Comparison of ENCODE assay signal across 20 cellular contexts in the genomic region with DNA sequence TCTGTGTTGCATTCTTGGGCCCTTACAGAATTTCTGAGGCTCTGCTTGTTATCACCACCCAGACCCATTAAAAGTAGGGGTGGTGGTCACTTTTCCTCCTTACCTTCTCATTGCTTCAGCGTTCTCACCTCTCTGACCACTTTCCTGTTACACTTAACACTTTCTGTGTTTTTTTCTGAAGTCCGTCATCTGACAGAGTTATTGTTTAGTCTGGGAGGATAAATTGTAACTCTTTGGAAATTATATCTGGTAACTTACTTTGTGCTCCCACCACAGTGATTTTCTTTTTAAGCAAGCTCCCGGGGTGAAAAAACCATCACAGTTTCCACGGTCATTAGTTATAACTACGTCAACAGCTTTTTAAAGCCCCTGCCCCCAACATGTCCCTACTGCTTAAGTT.
DNase-seq lines count a peak whose midpoint lies in the region; ATAC-seq, FAIRE-seq and TF ChIP-seq lines count a peak whose summit lies in the region.
"Had no signal": no experiment of that assay in that cellular context is flagged by ENCODE, and none has a peak within 500 bp of the region (broad histone marks: within the 10 kb centered on the region; RNA-seq: fewer than 3 reads in every experiment).

No MANE protein-coding gene starts in this region.

- H2AFZ ChIP-seq in astrocyte (ENCODE audit: low read depth, low read length) = no peak overlapping the region
- H2AFZ ChIP-seq: GM23248 had no signal

- H3K27me3 Mint-ChIP-seq in astrocyte (ENCODE audit: low read depth, unreplicated experiment) (no peaks in the 10 kb centered on the region), endodermal cell (ENCODE audit: insufficient read depth) (no peaks in the 10 kb centered on the region), memory B cell (no peaks in the 10 kb centered on the region)
- H3K27me3 Mint-ChIP-seq: CD4-positive, alpha-beta T cell had no signal

- peaks cover 91% of the 10 kb centered on the region for H3K36me3 ChIP-seq in astrocyte (ENCODE audit: insufficient read depth, low read length)
- peaks cover 83% of the 10 kb centered on the region for H3K36me3 ChIP-seq in endodermal cell (ENCODE audit: control insufficient read depth, insufficient read depth, low read length)
- H3K36me3 ChIP-seq in testis (ENCODE audit: low read depth, missing control alignments) = no peaks in the 10 kb centered on the region

- ATAC-seq in memory B cell (ENCODE audit: low read depth) = no peak
- no peak for ATAC-seq in HG03135 (IDR thresholded peaks at IDR 0.05; ENCODE audit: unreplicated experiment)
- ATAC-seq: HepG2 had no signal

- no peak overlapping the region for H3K9ac ChIP-seq in astrocyte (ENCODE audit: low read length)
- H3K9ac ChIP-seq in endodermal cell (ENCODE audit: extremely low read depth, low read length, poor library complexity, severe bottlenecking) = no peak overlapping the region
- H3K9ac ChIP-seq: GM23248 had no signal

- peaks cover 19% of the 10 kb centered on the region for H3K36me3 Mint-ChIP-seq in astrocyte (ENCODE audit: low read depth, unreplicated experiment)
- H3K36me3 Mint-ChIP-seq in endodermal cell (ENCODE audit: low read depth) = peaks cover 67% of the 10 kb centered on the region
- H3K36me3 Mint-ChIP-seq in memory B cell = peaks cover 50% of the 10 kb centered on the region

- TF ChIP-seq POLR2A in testis (IDR thresholded peaks at IDR 0.05) = no peak

- peaks cover 79% of the 10 kb centered on the region for H3K79me2 ChIP-seq in astrocyte (ENCODE audit: insufficient read depth, low read length)

- H3K27ac Mint-ChIP-seq in astrocyte (ENCODE audit: unreplicated experiment) (peak overlapping the region; percentile 58), endodermal cell (peak overlapping the region; percentile 19), memory B cell (peak overlapping the region; percentile 25)
- H3K27ac Mint-ChIP-seq: CD4-positive, alpha-beta T cell had no signal

- no peak for FAIRE-seq in astrocyte (lab: Jason Lieb, UNC)
- no peak for FAIRE-seq in urothelium cell line (lab: Jason Lieb, UNC)
- FAIRE-seq: A204.1, D721Med, G401.6, GM12891, GM19239, H54, HepG2 had no signal

- H3K27ac ChIP-seq in astrocyte (ENCODE audit: low read depth, low read length) (no peak overlapping the region), endodermal cell (ENCODE audit: low read depth, low read length) (no peak overlapping the region), testis (peak overlapping the region; percentile 70 to 80)
- H3K27ac ChIP-seq: C4-2B, GM23248 had no signal

- 94 to 96% methylated on average over 3 to 5 of the region's 5 CpGs for WGBS in endodermal cell (ENCODE audit: insufficient coverage in 1 of 2, insufficient read length in 1 of 2), 2 experiments
- 51 to 56% methylated on average over 5 of the region's 5 CpGs for WGBS in testis, 2 donors

- no peak overlapping the region for H3K4me2 ChIP-seq in astrocyte (ENCODE audit: low read length)

- H3K4me3 Mint-ChIP-seq in astrocyte (ENCODE audit: unreplicated experiment) = no peak overlapping the region
- H3K4me3 Mint-ChIP-seq in endodermal cell = no peak overlapping the region
- H3K4me3 Mint-ChIP-seq in memory B cell = no peak overlapping the region
- H3K4me3 Mint-ChIP-seq: CD4-positive, alpha-beta T cell had no signal

- H3K9me3 ChIP-seq in astrocyte (ENCODE audit: insufficient read depth, low read depth, low read length) = no peaks in the 10 kb centered on the region
- H3K9me3 ChIP-seq in endodermal cell (ENCODE audit: control insufficient read depth, low read length) = no peaks in the 10 kb centered on the region
- no peaks in the 10 kb centered on the region for H3K9me3 ChIP-seq in testis
- H3K9me3 ChIP-seq: Caco-2 had no signal

- H3K4me1 Mint-ChIP-seq in astrocyte (ENCODE audit: low read depth, unreplicated experiment) (peaks cover 35% of the 10 kb centered on the region), endodermal cell (peaks cover 4% of the 10 kb centered on the region), memory B cell (peaks cover 17% of the 10 kb centered on the region)

- H3K27me3 ChIP-seq in astrocyte (ENCODE audit: insufficient read depth, low read length) (no peaks in the 10 kb centered on the region), endodermal cell (ENCODE audit: control insufficient read depth, insufficient read depth, low read length, poor library complexity, severe bottlenecking) (no peaks in the 10 kb centered on the region), testis (no peaks in the 10 kb centered on the region)

- H3K4me1 ChIP-seq in astrocyte (ENCODE audit: insufficient read depth, low read length) (peaks cover 13% of the 10 kb centered on the region), endodermal cell (ENCODE audit: control insufficient read depth, insufficient read depth, low read length) (no peaks in the 10 kb centered on the region), testis (peaks cover 10% of the 10 kb centered on the region)
- H3K4me1 ChIP-seq: Caco-2 had no signal

- TF ChIP-seq CTCF in astrocyte (IDR thresholded peaks at IDR 0.05; ENCODE audit: insufficient read depth, low read depth, low read length) = no peak
- no peak for TF ChIP-seq CTCF in endodermal cell (conservative IDR thresholded peaks at IDR 0.05)
- TF ChIP-seq CTCF in testis (IDR thresholded peaks at IDR 0.05) = no peak

- peaks cover 86% of the 10 kb centered on the region for H4K20me1 ChIP-seq in astrocyte (ENCODE audit: insufficient read depth, low read length)

- intact Hi-C loops in testis (cut with DNase I; ENCODE audit: low total_unique reads) = no loop called here

- no peak overlapping the region for H3K4me3 ChIP-seq in astrocyte (ENCODE audit: insufficient read depth, low read depth, low read length)
- no peak overlapping the region for H3K4me3 ChIP-seq in endodermal cell (ENCODE audit: low read length)
- no peak overlapping the region for H3K4me3 ChIP-seq in testis
- H3K4me3 ChIP-seq: GM23248 had no signal

- no peaks in the 10 kb centered on the region for H3K9me3 Mint-ChIP-seq in astrocyte (ENCODE audit: unreplicated experiment)
- no peaks in the 10 kb centered on the region for H3K9me3 Mint-ChIP-seq in endodermal cell
- H3K9me3 Mint-ChIP-seq in memory B cell = no peaks in the 10 kb centered on the region
- H3K9me3 Mint-ChIP-seq: CD4-positive, alpha-beta T cell had no signal

- DNase-seq in astrocyte (ENCODE audit: low read depth) (no peak), endodermal cell (no peak), memory B cell (ENCODE audit: low spot score in 2 of 2) (no peak), testis (peak; percentile 60), urothelium cell line (ENCODE audit: low spot score) (no peak), NCI-H2107 (lab: John Stamatoyannopoulos, UW) (no peak)
- DNase-seq: ACHN; Caco-2; CD4-positive, alpha-beta T cell; GM23248; HCEC 1CT had no signal

Comparison
In these comparisons a context has a peak if more than half of its experiments do, and no peak if none do; other contexts are left out.
1. H3K27ac ChIP-seq: peak in testis (2 of 2); none in astrocyte (single experiment) and endodermal cell (single experiment).
2. Peak in every context shown above with its lines, with median percentiles within 50 percentile points of each other: H3K27ac Mint-ChIP-seq.